Comparison of ENCODE assay signal across 30 cellular contexts in the genomic region with DNA sequence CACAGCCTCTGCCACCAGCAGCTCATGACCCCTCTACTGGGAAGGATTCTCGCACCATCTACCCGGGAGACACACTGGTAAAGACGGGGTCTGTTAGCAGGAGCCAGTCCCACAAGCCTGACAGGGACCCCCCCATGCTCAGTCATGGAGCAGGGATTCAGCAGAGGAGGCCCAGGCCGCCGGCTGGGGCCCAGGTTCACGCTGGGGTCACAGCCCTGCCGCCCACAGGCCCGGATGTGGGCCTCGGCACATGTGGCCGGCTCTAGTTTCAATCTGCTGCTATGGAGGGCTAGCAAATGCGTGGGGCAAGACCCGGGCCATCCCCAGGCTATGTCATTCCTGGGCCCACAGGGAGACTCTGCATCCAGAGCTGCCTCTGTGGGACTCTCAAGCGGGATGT. TPM values are rescaled to one million over a fixed set of nuclear protein-coding genes. Genes with fewer than 3 reads are reported as not detected.
DNase-seq lines count a peak whose midpoint lies in the region; ATAC-seq and TF ChIP-seq lines count a peak whose summit lies in the region.
"Had no signal": no experiment of that assay in that cellular context is flagged by ENCODE, and none has a peak within 500 bp of the region (broad histone marks: within the 10 kb centered on the region; RNA-seq: fewer than 3 reads in every experiment).

No MANE protein-coding gene starts in this region.

- H3K79me1 ChIP-seq in neuronal stem cell (ENCODE audit: low read depth, low read length), result no peaks in the 10 kb centered on the region

- peaks cover 21 to 80% of the 10 kb centered on the region in 2 donors for H3K4me1 ChIP-seq in ascending aorta
- H3K4me1 ChIP-seq in neuronal stem cell (ENCODE audit: control insufficient read depth in 2 of 2, insufficient read depth in 1 of 2, low read depth in 1 of 2, low read length in 2 of 2), result peaks cover 6 to 17% of the 10 kb centered on the region in 2 donors
- peaks cover 0 to 3% of the 10 kb centered on the region in 2 donors for H3K4me1 ChIP-seq in aorta (ENCODE audit: control insufficient read depth in 1 of 2, insufficient read depth in 2 of 2, low read length in 2 of 2)
- H3K4me1 ChIP-seq: HAP-1, Peyer's patch, prostate gland had no signal

- peak; percentile 12 to 19 for ATAC-seq in natural killer cell treated with Interleukin-12 subunit alpha and Interleukin-12 subunit beta and Interleukin-15 and Interleukin-18, amount 100 ng/mL, for 72 hours
- no peak for ATAC-seq in natural killer cell
- ATAC-seq in aorta (ENCODE audit: low FRiP score), result no peak
- no peak for ATAC-seq in GM18868 (IDR thresholded peaks at IDR 0.05; ENCODE audit: unreplicated experiment)
- ATAC-seq: left lung; stimulated activated naive CD8-positive, alpha-beta T cell treated with anti-CD3 and anti-CD28 coated beads, Interleukin-15, Interleukin-2, amounts not matched to agents 100 U/mL and 50 U/mL, for 24 hours had no signal

- H2AFZ ChIP-seq in neuronal stem cell (ENCODE audit: low read length), result no peak overlapping the region

- no peak overlapping the region for H2BK120ac ChIP-seq in neuronal stem cell (ENCODE audit: low read depth, low read length)

- peaks cover 90 to 99% of the 10 kb centered on the region in 2 donors for H3K36me3 ChIP-seq in ascending aorta
- peaks cover 0 to 98% of the 10 kb centered on the region in 2 donors for H3K36me3 ChIP-seq in neuronal stem cell (replicated peaks in 1 of 2; ENCODE audit: control insufficient read depth in 2 of 2, insufficient read depth in 2 of 2, low read length in 2 of 2)
- H3K36me3 ChIP-seq in aorta (ENCODE audit: control insufficient read depth in 1 of 2, insufficient read depth in 2 of 2, low read length in 1 of 2), result peaks cover 0 to 19% of the 10 kb centered on the region in 2 donors
- H3K36me3 ChIP-seq: prostate gland had no signal

- no peak overlapping the region for H3K9ac ChIP-seq in neuronal stem cell (ENCODE audit: low read depth, low read length, poor library complexity)

- TF ChIP-seq CTCF in natural killer cell (IDR thresholded peaks at IDR 0.05) (no peak), ascending aorta (IDR thresholded peaks at IDR 0.05) (no peak)

- no peak overlapping the region for H4K8ac ChIP-seq in neuronal stem cell (ENCODE audit: low read depth, low read length)

- intact Hi-C loops in natural killer cell (cut with micrococcal nuclease), result no loop called here
- intact Hi-C loops in ascending aorta (cut with DNase I), result loop anchor here (5.0 kb wide), 1 partner anchor 729 kb away; the partner anchor contains the start of gene NQO2
- intact Hi-C loops in aorta (cut with DNase I), result loop anchor here in 1 of 2 donors (10.0 kb wide), 1 partner anchor 272 kb away; the partner anchor contains the start of gene SLC22A23

- H3K23ac ChIP-seq in neuronal stem cell (ENCODE audit: low read depth, low read length, poor library complexity), result no peak overlapping the region

- H3K36me3 Mint-ChIP-seq in natural killer cell treated with Interleukin-12 subunit alpha and Interleukin-12 subunit beta and Interleukin-15 and Interleukin-18, amount 100 ng/mL, for 72 hours, result no peaks in the 10 kb centered on the region
- no peaks in the 10 kb centered on the region for H3K36me3 Mint-ChIP-seq in natural killer cell

- TF ChIP-seq POLR2A in erythroblast (IDR thresholded peaks at IDR 0.05; ENCODE audit: low read length), result no peak

- H3K27ac Mint-ChIP-seq in natural killer cell treated with Interleukin-12 subunit alpha and Interleukin-12 subunit beta and Interleukin-15 and Interleukin-18, amount 100 ng/mL, for 72 hours, result no peak overlapping the region
- H3K27ac Mint-ChIP-seq in natural killer cell, result no peak overlapping the region
- H3K27ac Mint-ChIP-seq: activated CD4-positive, alpha-beta memory T cell treated with anti-CD3 and anti-CD28 coated beads, Interleukin-2, amount 10 ng/mL, durations not matched to agents 7 days and 5 days; T-helper 2 cell treated with Interferon-gamma antibody and Interleukin-4, amounts not matched to agents 5 μg/mL and 100 μg/mL, for 36 hours had no signal

- H3K9me3 Mint-ChIP-seq in natural killer cell treated with Interleukin-12 subunit alpha and Interleukin-12 subunit beta and Interleukin-15 and Interleukin-18, amount 100 ng/mL, for 72 hours, result no peaks in the 10 kb centered on the region
- no peaks in the 10 kb centered on the region for H3K9me3 Mint-ChIP-seq in natural killer cell
- H3K9me3 Mint-ChIP-seq: activated CD4-positive, alpha-beta memory T cell treated with anti-CD3 and anti-CD28 coated beads, Interleukin-2, amount 10 ng/mL, durations not matched to agents 7 days and 5 days; T-helper 2 cell treated with Interferon-gamma antibody and Interleukin-4, amounts not matched to agents 5 μg/mL and 100 μg/mL, for 36 hours had no signal

- H3K9me3 ChIP-seq in ascending aorta (no peaks in the 10 kb centered on the region), neuronal stem cell (replicated peaks in 1 of 2; ENCODE audit: control insufficient read depth in 2 of 2, insufficient read depth in 1 of 2, low read depth in 1 of 2, low read length in 2 of 2) (peaks cover 0 to 7% of the 10 kb centered on the region in 2 donors), aorta (ENCODE audit: control insufficient read depth, low read length) (no peaks in the 10 kb centered on the region)
- H3K9me3 ChIP-seq: HAP-1, left lung, Peyer's patch, prostate gland, sigmoid colon had no signal

- no peak overlapping the region for H4K91ac ChIP-seq in neuronal stem cell (ENCODE audit: low read depth, low read length, poor library complexity)

- no peak overlapping the region for H3K4me2 ChIP-seq in neuronal stem cell (ENCODE audit: insufficient read depth, low read length, poor library complexity, severe bottlenecking)

- H3K4ac ChIP-seq in neuronal stem cell (ENCODE audit: low read length), result no peak overlapping the region

- H3K4me3 ChIP-seq in ascending aorta (peak overlapping the region in 1 of 2 donors; percentile 20), neuronal stem cell (ENCODE audit: low read length in 2 of 2) (no peak overlapping the region), aorta (ENCODE audit: low read length in 2 of 2) (no peak overlapping the region)
- H3K4me3 ChIP-seq: HAP-1, left lung, Peyer's patch, prostate gland, sigmoid colon had no signal

- H2BK12ac ChIP-seq in neuronal stem cell (ENCODE audit: low read length), result peak overlapping the region; percentile 18

- WGBS in neuronal stem cell (ENCODE audit: extremely low coverage in 2 of 2, insufficient read length in 2 of 2, insufficient replicate concordance in 1 of 2), 2 donors, result no CpG with 5 or more reads among the region's 13 CpGs
- WGBS in aorta, 2 donors, result 36 to 37% methylated on average over 13 of the region's 13 CpGs

- H2BK15ac ChIP-seq in neuronal stem cell (ENCODE audit: low read length), result no peak overlapping the region

- no peak for DNase-seq in natural killer cell treated with Interleukin-12 subunit alpha and Interleukin-12 subunit beta and Interleukin-15 and Interleukin-18, amount 100 ng/mL, for 72 hours (ENCODE audit: low spot score)
- DNase-seq in natural killer cell, result no peak
- no peak for DNase-seq in ascending aorta (ENCODE audit: low spot score in 2 of 2)
- DNase-seq in neuronal stem cell (ENCODE audit: low spot score), result no peak
- DNase-seq in aorta, result peak in 1 of 2 donors; percentile 37
- DNase-seq in erythroblast (lab: John Stamatoyannopoulos, UW), result no peak
- no peak for DNase-seq in stimulated activated naive CD4-positive, alpha-beta T cell (lab: John Stamatoyannopoulos, UW)
- DNase-seq: 8988T; activated CD4-positive, alpha-beta memory T cell treated with anti-CD3 and anti-CD28 coated beads, Interleukin-2, amount 10 ng/mL, durations not matched to agents 7 days and 5 days; activated CD4-positive, alpha-beta T cell treated with anti-CD3 and anti-CD28 coated beads for 1 hour; activated CD8-positive, alpha-beta memory T cell treated with anti-CD3 and anti-CD28 coated beads, Interleukin-2, amount 50 U/mL, for 4 hours; activated naive CD4-positive, alpha-beta T cell treated with Interleukin-2 at 50 U/mL for 16 hours; amygdala; COR-L47; Kasumi-1; left lung; mesendoderm; NCI-H1436; NCI-H2081; NCI-H226; NCI-H526 treated with DMSO at 0.1 percent for 48 hours; SIG-M5; sigmoid colon; stimulated activated naive CD8-positive, alpha-beta T cell treated with anti-CD3 and anti-CD28 coated beads, Interleukin-15, Interleukin-2, amounts not matched to agents 100 U/mL and 50 U/mL, for 24 hours had no signal

- H2AK5ac ChIP-seq in neuronal stem cell (ENCODE audit: low read depth, low read length), result peak overlapping the region; percentile 72

- no peaks in the 10 kb centered on the region for H3K27me3 ChIP-seq in ascending aorta
- no peaks in the 10 kb centered on the region for H3K27me3 ChIP-seq in neuronal stem cell (ENCODE audit: control insufficient read depth in 3 of 3, insufficient read depth in 3 of 3, low read depth in 1 of 3, low read length in 3 of 3)
- no peaks in the 10 kb centered on the region for H3K27me3 ChIP-seq in aorta (ENCODE audit: control insufficient read depth in 1 of 2, insufficient read depth in 2 of 2, low read length in 1 of 2)
- H3K27me3 ChIP-seq: left lung, Peyer's patch, sigmoid colon had no signal

- H3K4me1 Mint-ChIP-seq in natural killer cell treated with Interleukin-12 subunit alpha and Interleukin-12 subunit beta and Interleukin-15 and Interleukin-18, amount 100 ng/mL, for 72 hours (ENCODE audit: low read depth in 2 of 2), result no peaks in the 10 kb centered on the region
- no peaks in the 10 kb centered on the region for H3K4me1 Mint-ChIP-seq in natural killer cell

- peak overlapping the region; percentile 66 for H3K18ac ChIP-seq in neuronal stem cell (ENCODE audit: low read length)

- peak overlapping the region; percentile 88 for H2BK5ac ChIP-seq in neuronal stem cell (ENCODE audit: low read length)

- H3K27ac ChIP-seq in ascending aorta (peak overlapping the region; percentile 63 to 72), neuronal stem cell (replicated peaks; ENCODE audit: low read length) (no peak overlapping the region), aorta (ENCODE audit: low read depth in 1 of 2, low read length in 2 of 2) (peak overlapping the region; percentile 30 to 70)
- H3K27ac ChIP-seq: C4-2B, left lung, Peyer's patch, prostate gland, sigmoid colon had no signal

- no peak overlapping the region for H3K4me3 Mint-ChIP-seq in natural killer cell treated with Interleukin-12 subunit alpha and Interleukin-12 subunit beta and Interleukin-15 and Interleukin-18, amount 100 ng/mL, for 72 hours
- H3K4me3 Mint-ChIP-seq in natural killer cell, result no peak overlapping the region
- H3K4me3 Mint-ChIP-seq: activated CD4-positive, alpha-beta memory T cell treated with anti-CD3 and anti-CD28 coated beads, Interleukin-2, amount 10 ng/mL, durations not matched to agents 7 days and 5 days; T-helper 2 cell treated with Interferon-gamma antibody and Interleukin-4, amounts not matched to agents 5 μg/mL and 100 μg/mL, for 36 hours had no signal

- H3K14ac ChIP-seq in neuronal stem cell (ENCODE audit: low read length), result no peak overlapping the region

- H3K27me3 Mint-ChIP-seq in natural killer cell treated with Interleukin-12 subunit alpha and Interleukin-12 subunit beta and Interleukin-15 and Interleukin-18, amount 100 ng/mL, for 72 hours, result peaks cover 0 to 8% of the 10 kb centered on the region in 2 donors
- H3K27me3 Mint-ChIP-seq in natural killer cell (ENCODE audit: low read depth in 2 of 2), result peaks cover 0 to 4% of the 10 kb centered on the region in 2 donors

RNA-seq across cellular contexts. Expression of gene PXDC1, which starts 25.1 kb away (rescaled TPM):
- total RNA-seq in natural killer cell treated with Interleukin-12 subunit alpha and Interleukin-12 subunit beta and Interleukin-15 and Interleukin-18, amount 100 ng/mL, for 72 hours, result 1 to 10 TPM in 1 of 2 donors, under 1 TPM in 1; 0.62 to 2.3 TPM
- total RNA-seq in natural killer cell (under 1 TPM in 2 of 3 donors, not detected in 1; 0.28 TPM), ascending aorta (310 TPM), aorta (100 to 1,000 TPM; 110 to 222 TPM)
- polyA plus RNA-seq in neuronal stem cell (2013, experiment 1 of 2), result 4.4 TPM
- polyA plus RNA-seq in neuronal stem cell (2013, experiment 2 of 2), result 4.7 TPM
- polyA plus RNA-seq in aorta, result 100 to 1,000 TPM; 136 to 146 TPM

Comparison
In these comparisons a context has a peak if more than half of its experiments do, and no peak if none do; other contexts are left out.
1. ATAC-seq: peak in natural killer cell treated with Interleukin-12 subunit alpha and Interleukin-12 subunit beta and Interleukin-15 and Interleukin-18, amount 100 ng/mL, for 72 hours (2 of 2); none in natural killer cell (0 of 3), aorta (single experiment) and GM18868 (single experiment).
2. RNA of gene PXDC1, which starts 25.1 kb away (total RNA-seq): 310 TPM in ascending aorta (single experiment) and 110 to 222 TPM in aorta; 0.62 to 2.3 TPM in natural killer cell treated with Interleukin-12 subunit alpha and Interleukin-12 subunit beta and Interleukin-15 and Interleukin-18, amount 100 ng/mL, for 72 hours and 0.28 TPM in natural killer cell; every median in the first group is over 10 times any median in the second.